9 cellular contexts compared by ENCODE assay signal in the genomic region with DNA sequence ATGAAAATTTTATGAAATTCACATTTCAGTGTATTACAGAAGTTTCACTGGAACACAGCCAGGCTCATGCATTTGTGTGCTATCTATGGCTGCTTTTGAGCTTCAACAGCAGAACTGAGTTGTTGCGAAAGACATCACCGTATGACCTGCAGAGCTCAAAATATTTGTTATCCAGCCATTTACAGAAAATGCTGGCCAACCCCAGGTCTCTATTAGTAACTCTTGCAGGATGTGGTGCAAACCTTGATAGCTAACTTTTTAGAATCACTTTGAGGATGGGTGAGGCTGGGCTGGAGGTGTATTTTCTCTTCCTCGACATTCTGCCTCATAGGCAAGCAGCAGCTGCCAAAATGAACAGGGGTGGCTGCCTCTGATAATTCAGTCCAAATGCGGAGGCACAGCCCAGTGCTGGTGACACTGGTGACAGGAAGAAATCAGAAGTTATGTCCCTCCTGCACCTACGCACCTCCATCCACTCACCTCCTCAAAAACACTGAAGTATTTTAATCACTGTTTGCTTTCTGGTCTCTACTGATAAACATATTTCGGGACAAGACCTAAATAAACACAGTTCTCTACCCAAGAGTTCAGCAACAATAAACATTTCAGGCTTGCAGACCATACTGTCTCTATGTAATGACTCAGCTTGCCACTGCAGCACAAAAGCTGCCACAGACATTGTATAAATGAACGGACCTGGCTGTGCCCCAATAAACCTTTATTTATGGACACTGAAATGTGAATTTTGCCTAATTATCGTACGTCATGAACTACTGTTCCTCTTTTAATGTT. TPM values are rescaled to one million over a fixed set of nuclear protein-coding genes. Genes with fewer than 3 reads are reported as not detected.
DNase-seq lines count a peak whose midpoint lies in the region; ATAC-seq, FAIRE-seq and TF ChIP-seq lines count a peak whose summit lies in the region.
"Had no signal": no experiment of that assay in that cellular context is flagged by ENCODE, and none has a peak within 500 bp of the region (broad histone marks: within the 10 kb centered on the region; RNA-seq: fewer than 3 reads in every experiment).

No MANE protein-coding gene starts in this region.

- H3K27me3 Mint-ChIP-seq in type B pancreatic cell: no peaks in the 10 kb centered on the region

- no peak for ATAC-seq in HG03095 (IDR thresholded peaks at IDR 0.05; ENCODE audit: unreplicated experiment)
- ATAC-seq in esophagus mucosa: no peak

- H3K27ac Mint-ChIP-seq in type B pancreatic cell: peak overlapping the region; percentile 40

- peak overlapping the region; percentile 32 for H3K4me3 Mint-ChIP-seq in type B pancreatic cell

- DNase-seq in AG04449 (ENCODE audit: low read depth, low spot score) (peak; percentile 64), HT1080 (ENCODE audit: low read depth) (peak; percentile 59), keratinocyte (ENCODE audit: low read depth, low spot score) (no peak), type B pancreatic cell (ENCODE audit: extremely low spot score, unreplicated experiment) (no peak), mucosa of gallbladder (ENCODE audit: low spot score) (no peak)

- H3K9me1 ChIP-seq in keratinocyte (ENCODE audit: control insufficient read depth, extremely low read depth, insufficient read depth, low read length): peaks cover 2% of the 10 kb centered on the region

- TF ChIP-seq CTCF in AG04449 (IDR thresholded peaks at IDR 0.05; ENCODE audit: insufficient read depth, low read length, missing control alignments) (no peak), keratinocyte (optimal IDR thresholded peaks at IDR 0.05 in 1 of 3, IDR thresholded peaks at IDR 0.05 in 1 of 3, conservative IDR thresholded peaks at IDR 0.05 in 1 of 3; ENCODE audit: extremely low read depth in 1 of 3, insufficient read depth in 2 of 3, low read length in 3 of 3) (no peak), type B pancreatic cell (conservative IDR thresholded peaks at IDR 0.05) (no peak)

- POLR2A ChIA-PET in AG04449 (lab: Yijun Ruan, JAX): interaction anchor here (0.6 kb wide), 1 partner anchor 9 kb away, joined by 4 read pairs; no protein-coding TSS in a partner anchor

- CTCF ChIA-PET in AG04449 (lab: Yijun Ruan, JAX): interaction anchor here (0.7 to 1.7 kb wide), 2 partner anchors 10 to 448 kb away, joined by 3 to 5 read pairs; no protein-coding TSS in a partner anchor

- H3K9ac ChIP-seq in keratinocyte (ENCODE audit: control insufficient read depth, extremely low read depth, insufficient read depth, low read length): no peak overlapping the region

- peaks cover 18% of the 10 kb centered on the region for H4K20me1 ChIP-seq in keratinocyte (ENCODE audit: control insufficient read depth, extremely low read depth, insufficient read depth, low read length)

- dilution Hi-C loops in keratinocyte (cut with MboI; ENCODE audit: extremely low pct_ligation_motif_present, low sequenced_read_pairs): no loop called here

- H3K9me3 Mint-ChIP-seq in type B pancreatic cell: no peaks in the 10 kb centered on the region

- no peaks in the 10 kb centered on the region for H3K9me3 ChIP-seq in keratinocyte (ENCODE audit: control insufficient read depth, low read depth, low read length)

- peak overlapping the region; percentile 54 for H3K4me2 ChIP-seq in keratinocyte (ENCODE audit: control insufficient read depth, extremely low read depth, insufficient read depth, low read depth, low read length)

- H3K36me3 ChIP-seq in keratinocyte (ENCODE audit: control insufficient read depth in 2 of 2, extremely low read depth in 1 of 2, insufficient read depth in 2 of 2, low read length in 2 of 2): no peaks in the 10 kb centered on the region

- H2AFZ ChIP-seq in keratinocyte (ENCODE audit: control insufficient read depth, low read length): no peak overlapping the region

- peaks cover 5% of the 10 kb centered on the region for H3K36me3 Mint-ChIP-seq in type B pancreatic cell

- FAIRE-seq in keratinocyte (lab: Jason Lieb, UNC): no peak
- FAIRE-seq: endometrium had no signal

- H3K4me1 ChIP-seq in keratinocyte (ENCODE audit: control insufficient read depth, extremely low read depth, insufficient read depth, low read length): peaks cover 31% of the 10 kb centered on the region

- H3K79me2 ChIP-seq in keratinocyte (ENCODE audit: control insufficient read depth, insufficient read depth, low read length): peaks cover 70% of the 10 kb centered on the region

- H3K27ac ChIP-seq in angular gyrus (ENCODE audit: low read depth, low read length) (peak overlapping the region; percentile 78), keratinocyte (ENCODE audit: control insufficient read depth, insufficient read depth, low read length) (no peak overlapping the region)

- H3K4me3 ChIP-seq in AG04449 (ENCODE audit: low read depth, low read length) (peak overlapping the region; percentile 23), keratinocyte (ENCODE audit: control insufficient read depth in 2 of 3, extremely low read depth in 1 of 3, insufficient read depth in 2 of 3, low read depth in 1 of 3, low read length in 3 of 3) (no peak overlapping the region)

- H3K4me1 Mint-ChIP-seq in type B pancreatic cell (ENCODE audit: unreplicated experiment): peaks cover 51% of the 10 kb centered on the region

- no peaks in the 10 kb centered on the region for H3K27me3 ChIP-seq in keratinocyte (ENCODE audit: control insufficient read depth, extremely low read depth, insufficient read depth, low read length)

RNA-seq across cellular contexts. Expression of gene ARHGAP17, which starts 28.5 kb away (rescaled TPM):
- 18.4 and 49.4 TPM in 2 replicates for total RNA-seq in HT1080 (2014; rRNA removed; shearing (Covaris generic))
- 52.5 and 71.3 TPM in 2 replicates for polyA plus RNA-seq in HT1080 (2015; cell fraction: cytosol; rRNA removed)
- polyA plus RNA-seq in HT1080 (2015; cell fraction: nucleus; rRNA removed): 69.1 and 75.0 TPM in 2 replicates
- polyA plus RNA-seq in keratinocyte: 6.2 to 14.1 TPM (median 9.6 TPM) in 3 replicates
- 60.2 TPM for polyA plus RNA-seq in keratinocyte (2011; ENCODE audit: low read depth)
- 14.7 and 25.0 TPM in 2 replicates for polyA plus RNA-seq in keratinocyte (2011; cell fraction: cytosol; rRNA removed)
- polyA plus RNA-seq in keratinocyte (2011; cell fraction: nucleus; rRNA removed): 33.4 and 34.9 TPM in 2 replicates
- polyA plus RNA-seq in keratinocyte (2012; ENCODE audit: low replicate concordance): 21.3 and 23.8 TPM in 2 replicates
- 19.8 to 25.2 TPM (median 24.1 TPM) in 3 replicates for polyA minus RNA-seq in keratinocyte
- polyA minus RNA-seq in keratinocyte (2011; cell fraction: cytosol; rRNA and poly(A)+ RNA removed): 15.2 TPM
- 18.1 and 35.2 TPM in 2 replicates for polyA minus RNA-seq in keratinocyte (2011; cell fraction: nucleus; rRNA and poly(A)+ RNA removed)
- total RNA-seq in type B pancreatic cell (ENCODE audit: low replicate concordance) (72.6 and 88.0 TPM in 2 replicates), mucosa of gallbladder (72.9 TPM), esophagus mucosa (33.0 TPM)

Comparison
In these comparisons a context has a peak if more than half of its experiments do, and no peak if none do; other contexts are left out.
1. DNase-seq: peak in AG04449 (single experiment) and HT1080 (single experiment); none in keratinocyte (single experiment), type B pancreatic cell (single experiment) and mucosa of gallbladder (single experiment).